ENCODE assay signal across 8 cellular contexts in the genomic region with DNA sequence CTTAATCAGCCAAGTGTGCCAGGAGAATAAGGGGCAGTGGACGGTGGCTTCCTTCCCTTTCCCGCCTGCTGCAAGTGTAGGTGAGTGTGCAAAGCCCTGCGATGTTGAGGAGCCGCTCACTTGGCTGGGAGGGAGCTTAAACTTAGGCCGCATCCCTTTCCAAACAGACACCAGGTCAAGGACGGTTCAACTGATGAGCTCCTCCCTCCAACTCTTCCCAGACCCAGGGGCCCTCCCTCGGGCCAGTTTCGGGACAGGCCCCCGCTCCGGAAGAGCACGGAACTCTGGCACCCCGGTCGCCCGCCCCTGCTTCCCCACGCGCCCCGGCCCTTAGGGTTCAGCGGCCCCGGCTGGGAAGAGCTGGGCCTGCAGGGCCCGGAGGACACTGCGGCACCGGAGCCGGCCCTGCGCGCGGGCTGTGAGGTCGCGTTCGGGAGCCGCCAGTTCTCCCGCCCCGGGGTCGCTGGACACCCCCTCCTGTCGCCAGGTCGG. TPM values are rescaled to one million over a fixed set of nuclear protein-coding genes. Genes with fewer than 3 reads are reported as not detected.
DNase-seq lines count a peak whose midpoint lies in the region; FAIRE-seq and TF ChIP-seq lines count a peak whose summit lies in the region.

No MANE protein-coding gene starts in this region.

- H3K9me3 ChIP-seq in adrenal gland (replicated peaks in 1 of 3), result no peaks in the 10 kb centered on the region
- H3K9me3 ChIP-seq in iPS-18a (ENCODE audit: control insufficient read depth, low read depth, low read length), result no peaks in the 10 kb centered on the region
- H3K9me3 ChIP-seq in small intestine (ENCODE audit: control insufficient read depth, low read depth), result no peaks in the 10 kb centered on the region

- H3K36me3 ChIP-seq in H7 (replicated peaks; ENCODE audit: control insufficient read depth, insufficient read depth, low read length) (peaks cover 18% of the 10 kb centered on the region), adrenal gland (replicated peaks in 1 of 2) (peaks cover 0 to 32% of the 10 kb centered on the region in 2 donors), iPS-18a (ENCODE audit: control insufficient read depth, low read depth, low read length) (peaks cover 34% of the 10 kb centered on the region), small intestine (ENCODE audit: control insufficient read depth in 2 of 2, insufficient read depth in 2 of 2, low read length in 2 of 2) (peaks cover 3 to 10% of the 10 kb centered on the region in 2 donors)

- no peak for TF ChIP-seq CTCF in adrenal gland (IDR thresholded peaks at IDR 0.05)

- DNase-seq in NCI-H146 (lab: John Stamatoyannopoulos, UW) (peak; percentile 21), NCI-H146 treated with DMSO at 0.1 percent for 48 hours (lab: John Stamatoyannopoulos, UW; ENCODE audit: unreplicated experiment) (no peak), H7 (peak; percentile 84), M059J (ENCODE audit: low read depth) (peak; percentile 32), adrenal gland (peak; percentile 27 to 62 (median 37)), small intestine (peak; percentile 17), putamen (ENCODE audit: low spot score) (no peak)

- TF ChIP-seq POLR2A in adrenal gland (IDR thresholded peaks at IDR 0.05), result no peak

- no peak for FAIRE-seq in small intestine (lab: Jason Lieb, UNC)

- peak overlapping the region; percentile 58 for H3K9ac ChIP-seq in iPS-18a (ENCODE audit: low read length)

- H3K4me3 ChIP-seq in H7 (ENCODE audit: insufficient read depth, low read depth, low read length), result peak overlapping the region; percentile 99
- H3K4me3 ChIP-seq in adrenal gland, result peak overlapping the region; percentile 27 to 79 (median 54)
- peak overlapping the region; percentile 71 for H3K4me3 ChIP-seq in iPS-18a (ENCODE audit: low read length)
- H3K4me3 ChIP-seq in small intestine (ENCODE audit: low read depth in 1 of 2, low read length in 2 of 2), result peak overlapping the region; percentile 71 to 86

- H3K27me3 ChIP-seq in H7 (ENCODE audit: control insufficient read depth, insufficient read depth, low read length) (no peaks in the 10 kb centered on the region), adrenal gland (no peaks in the 10 kb centered on the region), iPS-18a (ENCODE audit: control insufficient read depth, insufficient read depth, low read length) (no peaks in the 10 kb centered on the region), small intestine (ENCODE audit: control insufficient read depth in 2 of 2, insufficient read depth in 2 of 2, low read length in 2 of 2) (no peaks in the 10 kb centered on the region)

- H3K27ac ChIP-seq in adrenal gland (peak overlapping the region in 4 of 5 donors; percentile 81 to 90 (median 88)), iPS-18a (ENCODE audit: low read length) (no peak overlapping the region), small intestine (ENCODE audit: low read depth in 1 of 2, low read length in 1 of 2) (peak overlapping the region; percentile 6 to 64)

- intact Hi-C loops in adrenal gland (cut with DNase I), result no loop called here

- H3K4me1 ChIP-seq in adrenal gland (replicated peaks in 1 of 2) (peaks cover 7 to 16% of the 10 kb centered on the region in 2 donors), iPS-18a (ENCODE audit: control insufficient read depth, low read depth, low read length) (peaks cover 3% of the 10 kb centered on the region), small intestine (ENCODE audit: control insufficient read depth in 2 of 2, insufficient read depth in 1 of 2, low read depth in 1 of 2, low read length in 1 of 2) (no peaks in the 10 kb centered on the region)

- 0 to 3% (median 1%) methylated on average over 2 to 35 of the region's 35 CpGs for WGBS in adrenal gland, 4 donors
- WGBS in small intestine, 3 donors, result 0 to 1% (median 1%) methylated on average over 30 to 35 of the region's 35 CpGs

RNA-seq across cellular contexts. Expression of a gene that starts 0.5 kb away (rescaled TPM):
- 49.4 and 83.8 TPM in 2 replicates for total RNA-seq in H7 (2014; rRNA removed; shearing (Covaris generic))
- total RNA-seq in M059J (2014; rRNA removed; shearing (Covaris generic)), result 55.7 and 57.9 TPM in 2 replicates
- 10 to 100 TPM; 23.3 to 97.4 (median 52.9) TPM for total RNA-seq in adrenal gland
- polyA plus RNA-seq in adrenal gland, result 10 to 100 TPM; 57.4 to 93.0 (median 67.0) TPM
- 100 to 1,000 TPM in 1 of 3 donors, 10 to 100 TPM in 2; 66.6 to 101 (median 85.0) TPM for polyA plus RNA-seq in small intestine

RNA-seq across cellular contexts. Expression of a gene that starts 2.1 kb away (rescaled TPM):
- total RNA-seq in H7 (2014; rRNA removed; shearing (Covaris generic)), result 35.2 and 51.9 TPM in 2 replicates
- total RNA-seq in M059J (2014; rRNA removed; shearing (Covaris generic)), result 60.0 and 159 TPM in 2 replicates
- total RNA-seq in adrenal gland, result 10 to 100 TPM; 23.3 to 75.8 (median 36.8) TPM
- polyA plus RNA-seq in adrenal gland (10 to 100 TPM; 32.3 to 58.6 (median 58.5) TPM), small intestine (100 to 1,000 TPM; 109 to 151 (median 117) TPM)

Comparison
In these comparisons a context has a peak if more than half of its experiments do, and no peak if none do; other contexts are left out.
1. DNase-seq: peak in NCI-H146 (single experiment), H7 (single experiment), M059J (single experiment), adrenal gland (7 of 7) and small intestine (single experiment); none in NCI-H146 treated with DMSO at 0.1 percent for 48 hours (single experiment) and putamen (single experiment).
2. Peak in every context shown above with its lines, with median percentiles within 50 percentile points of each other: H3K4me3 ChIP-seq.